Comparison of ENCODE assay signal across 20 cellular contexts in the genomic region with DNA sequence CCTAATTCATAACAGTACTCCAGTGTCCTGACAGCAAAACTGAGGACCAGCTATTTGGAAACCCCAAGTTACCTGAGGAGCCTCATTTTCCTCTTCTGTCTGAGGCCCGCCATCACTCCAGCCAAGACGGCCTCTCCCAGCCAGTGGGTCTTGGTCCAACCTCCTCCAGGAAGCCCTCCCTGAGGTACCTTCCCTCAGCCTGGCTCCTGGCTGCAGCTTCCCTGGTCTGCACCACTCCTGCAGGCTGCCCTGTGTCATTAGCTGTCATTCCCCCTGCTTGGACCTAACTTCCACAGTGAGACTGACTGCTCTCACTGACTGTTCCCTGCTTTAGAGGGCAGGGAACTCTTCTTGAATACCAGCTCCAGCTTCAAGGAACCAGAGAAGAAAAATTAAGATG.
"Had no signal": no experiment of that assay in that cellular context is flagged by ENCODE, and none has a peak within 500 bp of the region (broad histone marks: within the 10 kb centered on the region; RNA-seq: fewer than 3 reads in every experiment).

No MANE protein-coding gene starts in this region.

- DNase-seq: activated CD4-positive, alpha-beta T cell treated with anti-CD3 and anti-CD28 coated beads, Interleukin-2, amount 50 U/mL, for 48 hours; activated naive CD4-positive, alpha-beta T cell; activated naive CD8-positive, alpha-beta T cell treated with anti-CD3 and anti-CD28 coated beads, Interleukin-2, amount 10 ng/mL, durations not matched to agents 7 days and 5 days; amygdala; body of pancreas; caudate nucleus; colonic mucosa; erythroblast; islet precursor cell; lower lobe of right lung; psoas muscle; right cardiac atrium; stimulated activated CD4-positive, alpha-beta T cell treated with anti-CD3 and anti-CD28 coated beads, Interleukin-2, amount 100 ng/mL, for 48 hours; stomach; T-helper 2 cell; trophoblast cell had no signal

- H3K27me3 ChIP-seq: body of pancreas, colonic mucosa, stomach, vagina had no signal

- H3K9me3 Mint-ChIP-seq: activated naive CD8-positive, alpha-beta T cell treated with anti-CD3 and anti-CD28 coated beads, Interleukin-2, amount 10 ng/mL, durations not matched to agents 7 days and 5 days; activated T-helper 17 cell treated with anti-CD3 and anti-CD28 coated beads, Interleukin-2, amount 50 U/mL, for 72 hours had no signal

- H3K9me3 ChIP-seq: body of pancreas, colonic mucosa, lower lobe of right lung, psoas muscle, stomach, vagina had no signal

- H3K27ac Mint-ChIP-seq: activated naive CD8-positive, alpha-beta T cell treated with anti-CD3 and anti-CD28 coated beads, Interleukin-2, amount 10 ng/mL, durations not matched to agents 7 days and 5 days; activated T-helper 17 cell treated with anti-CD3 and anti-CD28 coated beads, Interleukin-2, amount 50 U/mL, for 72 hours had no signal

- H3K4me1 ChIP-seq: colonic mucosa, psoas muscle, vagina had no signal

- H3K4me3 Mint-ChIP-seq: activated naive CD8-positive, alpha-beta T cell treated with anti-CD3 and anti-CD28 coated beads, Interleukin-2, amount 10 ng/mL, durations not matched to agents 7 days and 5 days; activated T-helper 17 cell treated with anti-CD3 and anti-CD28 coated beads, Interleukin-2, amount 50 U/mL, for 72 hours had no signal

- H3K27ac ChIP-seq: body of pancreas, colonic mucosa, lower lobe of right lung, psoas muscle, skin epidermis, stomach, vagina, VCaP had no signal

- H3K36me3 ChIP-seq: colonic mucosa, stomach, vagina had no signal

- ATAC-seq: activated T-helper 17 cell treated with anti-CD3 and anti-CD28 coated beads, Interleukin-2, amount 50 U/mL, for 72 hours; body of pancreas had no signal

- H3K36me3 Mint-ChIP-seq: activated naive CD8-positive, alpha-beta T cell treated with anti-CD3 and anti-CD28 coated beads, Interleukin-2, amount 10 ng/mL, durations not matched to agents 7 days and 5 days had no signal

- H3K27me3 Mint-ChIP-seq: activated T-helper 17 cell treated with anti-CD3 and anti-CD28 coated beads, Interleukin-2, amount 50 U/mL, for 72 hours had no signal

- H3K4me3 ChIP-seq: body of pancreas, colonic mucosa, lower lobe of right lung, psoas muscle, skin epidermis, stomach, vagina had no signal
